23 cellular contexts compared by ENCODE assay signal in the genomic region with DNA sequence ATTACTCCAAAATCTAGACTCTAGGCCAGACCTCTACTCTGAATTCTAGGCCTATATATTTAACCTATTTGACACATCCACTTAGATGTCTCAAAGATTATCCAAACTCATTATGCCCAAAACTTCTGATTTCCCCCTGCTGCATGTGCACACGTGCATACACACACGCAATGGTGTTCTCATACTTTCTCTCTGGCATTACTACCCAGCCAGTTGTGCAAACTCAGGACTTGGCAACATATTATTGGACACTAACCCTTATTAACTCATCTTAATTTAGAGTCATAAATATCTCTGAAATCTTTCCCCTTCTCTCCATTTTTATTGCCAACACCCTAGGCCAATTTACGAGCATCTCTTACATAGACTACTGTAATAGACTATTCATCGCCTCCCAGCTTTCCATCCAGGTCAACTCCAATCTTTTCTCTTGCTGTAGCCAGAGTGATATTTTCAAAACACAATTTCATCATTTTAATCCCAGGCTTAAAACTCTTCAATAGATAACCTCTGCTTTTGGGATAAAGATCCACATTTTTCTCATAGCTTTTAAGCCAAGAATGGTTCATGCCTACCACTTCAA.
"Had no signal": no experiment of that assay in that cellular context is flagged by ENCODE, and none has a peak within 500 bp of the region (broad histone marks: within the 10 kb centered on the region; RNA-seq: fewer than 3 reads in every experiment).

No MANE protein-coding gene starts in this region.

- ATAC-seq: left lobe of liver; natural killer cell; stimulated activated effector memory CD8-positive, alpha-beta T cell treated with anti-CD3 and anti-CD28 coated beads, Interleukin-12 subunit alpha, Interleukin-12 subunit beta, amount 100 ng/mL, for 72 hours had no signal

- H3K27ac ChIP-seq: neural progenitor cell, neutrophil, ovary, sigmoid colon, spleen, tibial nerve, uterus had no signal

- DNase-seq: hippocampal formation; kidney glomerular epithelial cell; left cardiac atrium; mesendoderm; naive B cell; natural killer cell; nephron progenitor cell; occipital lobe; ovary; right cardiac atrium; sigmoid colon; small intestine; spleen; stimulated activated CD4-positive, alpha-beta T cell treated with anti-CD3 and anti-CD28 coated beads, Interleukin-4, amount 100 ng/mL, for 24 hours; stimulated activated naive CD4-positive, alpha-beta T cell; substantia nigra had no signal

- H3K4me1 ChIP-seq: neural progenitor cell, spleen, tibial nerve, uterus had no signal

- H3K9ac ChIP-seq: neural progenitor cell had no signal

- H3K36me3 ChIP-seq: neural progenitor cell, neutrophil, ovary, sigmoid colon, spleen, tibial nerve, uterus had no signal

- H3K4me3 ChIP-seq: lung, neural progenitor cell, ovary, sigmoid colon, spleen, tibial nerve, uterus had no signal

- H3K27me3 ChIP-seq: neural progenitor cell, neutrophil, ovary, sigmoid colon, spleen, tibial nerve, uterus had no signal

- H3K9me3 ChIP-seq: neutrophil, ovary, sigmoid colon, spleen, tibial nerve, uterus had no signal
